In the genomic region with DNA sequence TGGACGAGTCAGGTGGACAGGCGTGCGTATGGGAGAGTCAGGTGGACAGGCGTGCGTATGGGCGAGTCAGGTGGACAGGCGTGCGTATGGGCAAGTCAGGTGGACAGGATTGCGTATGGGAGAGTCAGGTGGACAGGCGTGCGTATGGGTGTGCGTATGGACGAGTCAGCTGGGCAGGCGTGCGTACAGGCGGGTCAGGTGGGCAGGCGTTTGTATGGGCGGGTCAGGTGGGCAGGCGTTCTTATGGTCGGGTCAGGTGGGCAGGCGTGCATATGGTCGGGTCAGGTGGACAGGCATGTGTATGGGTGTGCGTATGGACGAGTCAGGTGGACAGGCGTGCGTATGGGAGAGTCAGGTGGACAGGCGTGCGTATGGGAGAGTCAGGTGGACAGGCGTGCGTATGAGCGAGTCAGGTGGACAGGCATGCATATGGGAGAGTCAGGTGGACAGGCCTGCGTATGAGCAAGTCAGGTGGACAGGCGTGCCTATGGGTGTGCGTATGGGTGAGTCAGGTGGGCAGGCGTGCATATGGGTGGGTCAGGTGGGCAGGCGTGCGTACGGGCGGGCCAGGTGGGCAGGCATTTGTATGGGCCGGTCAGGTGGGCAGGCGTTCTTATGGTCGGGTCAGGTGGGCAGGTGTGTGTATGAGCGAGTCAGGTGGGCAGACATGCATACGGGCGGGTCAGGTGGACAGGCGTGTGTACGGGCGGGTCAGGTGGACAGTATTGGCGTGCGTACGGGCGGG, we compare ENCODE assay signal across 6 cellular contexts. TPM values are rescaled to one million over a fixed set of nuclear protein-coding genes. Genes with fewer than 3 reads are reported as not detected.
DNase-seq lines count a peak whose midpoint lies in the region; ATAC-seq and TF ChIP-seq lines count a peak whose summit lies in the region.
"Not testable (repeated sequence)": the region's sequence is repeated elsewhere in the genome, so short reads cannot be mapped to it uniquely, and the experiment has no call there.

No MANE protein-coding gene starts in this region.

- H4K8ac ChIP-seq in mesenchymal stem cell (ENCODE audit: low read length): not testable (repeated sequence)

- not testable (repeated sequence) for H3K23ac ChIP-seq in mesenchymal stem cell (ENCODE audit: low read length in 2 of 2)

- not testable (repeated sequence) for H2BK15ac ChIP-seq in mesenchymal stem cell (ENCODE audit: low read depth, poor library complexity, severe bottlenecking)

- RAD21 ChIA-PET in HCT116 (lab: Charles Lee; ENCODE audit: low non-redundant PET in 1 of 2, low total read pairs in 2 of 2, uncharacterized antibody in 2 of 2, unreplicated experiment in 2 of 2): not testable (repeated sequence)

- not testable (repeated sequence) for TF ChIP-seq RAD21 in HCT116 (IDR thresholded peaks at IDR 0.05; ENCODE audit: low read depth)

- not testable (repeated sequence) for H2AK5ac ChIP-seq in mesenchymal stem cell (ENCODE audit: low read length, severe bottlenecking)

- not testable (repeated sequence) for H2BK5ac ChIP-seq in mesenchymal stem cell (ENCODE audit: low read depth, low read length, poor library complexity, severe bottlenecking)

- H3K4ac ChIP-seq in mesenchymal stem cell (ENCODE audit: low read depth in 1 of 2, low read length in 2 of 2): not testable (repeated sequence)

- H3K27ac ChIP-seq in HCT116 (ENCODE audit: low read depth, low read length): peak overlapping the region; percentile 59; the same call in 1 of the 2 replicates
- H3K27ac ChIP-seq in body of pancreas: peak overlapping the region; percentile 85 to 97 (median 92)
- peak overlapping the region; percentile 68 to 92 for H3K27ac ChIP-seq in right atrium auricular region
- H3K27ac ChIP-seq in mesenchymal stem cell (ENCODE audit: low read length, poor library complexity, severe bottlenecking): not testable (repeated sequence)
- H3K27ac ChIP-seq in sigmoid colon: peak overlapping the region in 1 of 4 donors; percentile 80

- H3K79me1 ChIP-seq in mesenchymal stem cell (replicated peaks; ENCODE audit: low read length, poor library complexity, severe bottlenecking): not testable (repeated sequence)

- H3K18ac ChIP-seq in mesenchymal stem cell (ENCODE audit: low read depth in 1 of 2, low read length in 2 of 2): not testable (repeated sequence)

- H3K27me3 ChIP-seq in HCT116 (ENCODE audit: insufficient read depth, low read length); body of pancreas; right atrium auricular region; mesenchymal stem cell (ENCODE audit: control insufficient read depth in 1 of 2, insufficient read depth in 1 of 2, low read length in 2 of 2); sigmoid colon: not testable (repeated sequence)

- not testable (repeated sequence) for H2AFZ ChIP-seq in HCT116 (ENCODE audit: low read depth, low read length, poor library complexity, severe bottlenecking); mesenchymal stem cell (ENCODE audit: low read depth, low read length)

- intact Hi-C loops in HCT116 (cut with micrococcal nuclease); body of pancreas (cut with DNase I); sigmoid colon (cut with DNase I): not testable (repeated sequence)

- CTCF ChIA-PET in HCT116 (lab: Charles Lee): not testable (repeated sequence)

- DNase-seq in HCT116 (ENCODE audit: low read depth, low spot score); body of pancreas; right atrium auricular region (ENCODE audit: low spot score); mesenchymal stem cell: not testable (repeated sequence)
- DNase-seq in NCI-H146 (lab: John Stamatoyannopoulos, UW) (peak; percentile 97), sigmoid colon (peak; percentile 69)

- H3K4me3 ChIP-seq in HCT116 (replicated peaks in 1 of 2; ENCODE audit: low read depth in 1 of 2, low read length in 2 of 2); body of pancreas; right atrium auricular region; sigmoid colon: not testable (repeated sequence)
- H3K4me3 ChIP-seq in mesenchymal stem cell (ENCODE audit: insufficient read depth in 1 of 2, low read depth in 1 of 2, low read length in 2 of 2): peak overlapping the region in 1 of 2 experiments; percentile 24

- H4K20me1 ChIP-seq in HCT116 (ENCODE audit: insufficient read depth): not testable (repeated sequence)

- not testable (repeated sequence) for H3K9me2 ChIP-seq in HCT116 (ENCODE audit: insufficient read depth)

- POLR2A ChIA-PET in HCT116 (lab: Charles Lee): not testable (repeated sequence)

- H4K91ac ChIP-seq in mesenchymal stem cell (ENCODE audit: low read length): peak overlapping the region; percentile 61

- peak overlapping the region; percentile 23; the same call in 1 of the 2 replicates for H3K4me2 ChIP-seq in HCT116 (ENCODE audit: low read length)
- H3K4me2 ChIP-seq in mesenchymal stem cell (ENCODE audit: low read length, poor library complexity, severe bottlenecking): not testable (repeated sequence)

- H3K9me3 ChIP-seq in HCT116 (ENCODE audit: control insufficient read depth in 1 of 2, insufficient read depth in 1 of 2, low read depth in 1 of 2, low read length in 2 of 2); body of pancreas; right atrium auricular region; mesenchymal stem cell (ENCODE audit: control insufficient read depth, low read length); sigmoid colon: not testable (repeated sequence)

- TF ChIP-seq POLR2A in HCT116 (IDR thresholded peaks at IDR 0.05; ENCODE audit: borderline replicate concordance, extremely low read depth, insufficient read depth, insufficient read length); body of pancreas (IDR thresholded peaks at IDR 0.05); sigmoid colon (IDR thresholded peaks at IDR 0.05): not testable (repeated sequence)

- not testable (repeated sequence) for H3K14ac ChIP-seq in mesenchymal stem cell (ENCODE audit: low read length in 2 of 2)

- not testable (repeated sequence) for BruUV-seq in HCT116 (replicated peaks; lab: Mats Ljungman, UMichigan)

- not testable (repeated sequence) for TF ChIP-seq EP300 in sigmoid colon (IDR thresholded peaks at IDR 0.05)

- not testable (repeated sequence) for H3K36me3 ChIP-seq in HCT116 (ENCODE audit: control insufficient read depth in 1 of 2, insufficient read depth in 2 of 2, low read length in 2 of 2); body of pancreas (replicated peaks in 1 of 2; ENCODE audit: insufficient read depth in 1 of 2, low read depth in 2 of 2); right atrium auricular region; mesenchymal stem cell (ENCODE audit: control insufficient read depth in 1 of 2, insufficient read depth in 2 of 2, low read depth in 1 of 2, low read length in 2 of 2); sigmoid colon

- H3K79me2 ChIP-seq in HCT116 (ENCODE audit: insufficient read depth, low read length): not testable (repeated sequence)

- H3K4me1 ChIP-seq in HCT116 (ENCODE audit: control insufficient read depth in 1 of 2, insufficient read depth in 2 of 2, low read length in 2 of 2) (peaks cover 7 to 34% of the 10 kb centered on the region in 2 experiments), body of pancreas (peaks cover 54% of the 10 kb centered on the region), right atrium auricular region (peaks cover 0 to 40% of the 10 kb centered on the region in 2 donors), mesenchymal stem cell (ENCODE audit: control insufficient read depth, insufficient read depth, low read depth, low read length) (peaks cover 22% of the 10 kb centered on the region), sigmoid colon (peaks cover 0 to 48% (median 44%) of the 10 kb centered on the region in 4 donors)

- not testable (repeated sequence) for H2BK120ac ChIP-seq in mesenchymal stem cell (ENCODE audit: low read depth, low read length)

- TF ChIP-seq CTCF in HCT116 (IDR thresholded peaks at IDR 0.05 in 2 of 3, conservative IDR thresholded peaks at IDR 0.05 in 1 of 3; ENCODE audit: borderline replicate concordance in 1 of 3, insufficient read depth in 1 of 3, low read depth in 2 of 3, low read length in 2 of 3); body of pancreas (IDR thresholded peaks at IDR 0.05); right atrium auricular region (IDR thresholded peaks at IDR 0.05); sigmoid colon (IDR thresholded peaks at IDR 0.05): not testable (repeated sequence)

- not testable (repeated sequence) for H2BK12ac ChIP-seq in mesenchymal stem cell (ENCODE audit: low read length in 2 of 2)

- not testable (repeated sequence) for H3K9ac ChIP-seq in HCT116 (ENCODE audit: low read length); mesenchymal stem cell (ENCODE audit: low read length)

- WGBS in body of pancreas, 2 donors: 92 to 96% methylated on average over 52 of the region's 52 CpGs
- WGBS in mesenchymal stem cell: 95% methylated on average over 52 of the region's 52 CpGs
- 95 to 96% methylated on average over 52 of the region's 52 CpGs for WGBS in sigmoid colon, 2 donors

- ATAC-seq in HCT116, body of pancreas: not testable (repeated sequence)

RNA-seq across cellular contexts. Expression of gene KLF11, which starts 32.3 kb away (rescaled TPM):
- total RNA-seq in HCT116 (2021; ENCODE audit: unreplicated experiment): 9.0 TPM
- 7.2 and 10.5 TPM in 2 replicates for polyA plus RNA-seq in HCT116 (2012)
- total RNA-seq in body of pancreas: 10 to 100 TPM; 25.7 to 32.6 TPM
- 10 to 100 TPM; 18.8 to 30.6 TPM for total RNA-seq in right atrium auricular region
- 7.2 TPM for polyA plus RNA-seq in mesenchymal stem cell (2013, experiment 1 of 2)
- 7.1 TPM for polyA plus RNA-seq in mesenchymal stem cell (2013, experiment 2 of 2)
- total RNA-seq in sigmoid colon: 10 to 100 TPM; 18.5 to 41.3 (median 29.7) TPM
- 1 to 10 TPM; 3.9 to 7.2 (median 5.8) TPM for polyA plus RNA-seq in sigmoid colon

RNA-seq across cellular contexts. Expression of gene GRHL1, which starts 59.5 kb away (rescaled TPM):
- total RNA-seq in HCT116 (2021; ENCODE audit: unreplicated experiment) (8.5 TPM), body of pancreas (1 to 10 TPM; 2.0 to 4.2 TPM), right atrium auricular region (1 to 10 TPM; 1.3 to 3.2 TPM), sigmoid colon (1 to 10 TPM; 1.4 to 4.2 (median 2.5) TPM)
- polyA plus RNA-seq in HCT116 (2012): 6.0 and 6.3 TPM in 2 replicates
- 0.18 TPM for polyA plus RNA-seq in mesenchymal stem cell (2013, experiment 1 of 2)
- 0.16 TPM for polyA plus RNA-seq in mesenchymal stem cell (2013, experiment 2 of 2)
- polyA plus RNA-seq in sigmoid colon: under 1 TPM; under 0.01 to 0.55 (median 0.46) TPM
